In genomic region chr9:83817011-83817355, GRCh38 we compare ENCODE assay signal across 8 cellular contexts. TPM values are rescaled to one million over a fixed set of nuclear protein-coding genes. Genes with fewer than 3 reads are reported as not detected.
DNase-seq lines count a peak whose midpoint lies in the region; ATAC-seq, FAIRE-seq and TF ChIP-seq lines count a peak whose summit lies in the region.
"Not testable (repeated sequence)": the region's sequence is repeated elsewhere in the genome, so short reads cannot be mapped to it uniquely, and the experiment has no call there.

No MANE protein-coding gene starts in this region.

- not testable (repeated sequence) for H3K9me2 ChIP-seq in hepatocyte (replicated peaks; ENCODE audit: insufficient read depth)

- H3K4me2 ChIP-seq in hepatocyte, result peak overlapping the region; percentile 93

- TF ChIP-seq CTCF in BE2C (IDR thresholded peaks at IDR 0.05; ENCODE audit: low read depth, low read length); bronchial epithelial cell (IDR thresholded peaks at IDR 0.05; ENCODE audit: insufficient read depth, low read length, severe bottlenecking); hepatocyte (IDR thresholded peaks at IDR 0.05; ENCODE audit: poor library complexity); neural crest cell (conservative IDR thresholded peaks at IDR 0.05): not testable (repeated sequence)

- H3K4me1 Mint-ChIP-seq in neural crest cell, result not testable (repeated sequence)

- H3K4me3 ChIP-seq in BE2C (ENCODE audit: low read depth, low read length), result peak overlapping the region; percentile 62
- H3K4me3 ChIP-seq in bronchial epithelial cell (ENCODE audit: low read depth, low read length), result peak overlapping the region; percentile 47
- H3K4me3 ChIP-seq in hepatocyte, result peak overlapping the region; percentile 98

- peak; percentile 24 for DNase-seq in BE2C
- DNase-seq in NCI-H1105 (lab: John Stamatoyannopoulos, UW), result peak; percentile 20
- DNase-seq in activated CD4-positive, alpha-beta T cell treated with anti-CD3 and anti-CD28 coated beads, Interleukin-2, amount 50 U/mL, for 1 hour, result peak; percentile 35
- DNase-seq in bronchial epithelial cell (ENCODE audit: low read depth); hepatocyte (ENCODE audit: low spot score); neural crest cell (ENCODE audit: low read depth, low spot score): not testable (repeated sequence)
- DNase-seq in stimulated activated CD8-positive, alpha-beta memory T cell treated with anti-CD3 and anti-CD28 coated beads, Interleukin-15, amount 100 ng/mL, for 1 hour (ENCODE audit: low read depth), result peak; percentile 5

- not testable (repeated sequence) for FAIRE-seq in bronchial epithelial cell (lab: Jason Lieb, UNC)

- WGBS in hepatocyte (ENCODE audit: low lambda C conversion rate, missing lambda C conversion rate), result 1% methylated on average over 16 of the region's 38 CpGs

- peak overlapping the region; percentile 96 for H2AFZ ChIP-seq in hepatocyte

- not testable (repeated sequence) for H4K20me1 ChIP-seq in hepatocyte (ENCODE audit: insufficient read depth, poor library complexity, severe bottlenecking)

- ATAC-seq in GM21619 (IDR thresholded peaks at IDR 0.05; ENCODE audit: unreplicated experiment), result peak; percentile 13

- H3K79me2 ChIP-seq in hepatocyte, result not testable (repeated sequence)

- H3K27me3 Mint-ChIP-seq in neural crest cell (ENCODE audit: low read depth), result peaks cover 10% of the 10 kb centered on the region

- H3K9me3 Mint-ChIP-seq in neural crest cell, result not testable (repeated sequence)

- H3K36me3 Mint-ChIP-seq in neural crest cell (ENCODE audit: low read depth), result not testable (repeated sequence)

- H3K36me3 ChIP-seq in BE2C; bronchial epithelial cell (ENCODE audit: control insufficient read depth, insufficient read depth, low read length); hepatocyte (replicated peaks; ENCODE audit: insufficient read depth, low read depth): not testable (repeated sequence)

- H3K27ac Mint-ChIP-seq in neural crest cell (ENCODE audit: unreplicated experiment), result not testable (repeated sequence)

- not testable (repeated sequence) for H3K4me1 ChIP-seq in BE2C; hepatocyte (ENCODE audit: insufficient read depth)

- H3K27ac ChIP-seq in hepatocyte, result peak overlapping the region; percentile 78

- H3K27me3 ChIP-seq in BE2C; bronchial epithelial cell (ENCODE audit: control insufficient read depth, insufficient read depth, low read length); hepatocyte: not testable (repeated sequence)

- H3K4me3 Mint-ChIP-seq in neural crest cell, result peak overlapping the region; percentile 87

- H3K9me3 ChIP-seq in BE2C; hepatocyte (ENCODE audit: low read depth): not testable (repeated sequence)

RNA-seq across cellular contexts. Expression of gene GKAP1, which starts 0.6 kb away (rescaled TPM):
- polyA plus RNA-seq in BE2C (2012; ENCODE audit: insufficient read depth, insufficient read length, low read depth), result 0.85 TPM
- total RNA-seq in bronchial epithelial cell (0.53 and 0.90 TPM in 2 replicates), hepatocyte (2.0 and 5.7 TPM in 2 replicates), neural crest cell (11.1 and 12.1 TPM in 2 replicates)
- polyA plus RNA-seq in hepatocyte, result 5.0 and 8.8 TPM in 2 replicates

Comparison
In these comparisons a context has a peak if more than half of its experiments do, and no peak if none do; other contexts are left out.
1. H3K4me3 ChIP-seq: peak in every context shown above with its lines; median percentile 98 in hepatocyte; 62 in BE2C; 47 in bronchial epithelial cell.